8 cellular contexts compared by ENCODE assay signal in the genomic region with DNA sequence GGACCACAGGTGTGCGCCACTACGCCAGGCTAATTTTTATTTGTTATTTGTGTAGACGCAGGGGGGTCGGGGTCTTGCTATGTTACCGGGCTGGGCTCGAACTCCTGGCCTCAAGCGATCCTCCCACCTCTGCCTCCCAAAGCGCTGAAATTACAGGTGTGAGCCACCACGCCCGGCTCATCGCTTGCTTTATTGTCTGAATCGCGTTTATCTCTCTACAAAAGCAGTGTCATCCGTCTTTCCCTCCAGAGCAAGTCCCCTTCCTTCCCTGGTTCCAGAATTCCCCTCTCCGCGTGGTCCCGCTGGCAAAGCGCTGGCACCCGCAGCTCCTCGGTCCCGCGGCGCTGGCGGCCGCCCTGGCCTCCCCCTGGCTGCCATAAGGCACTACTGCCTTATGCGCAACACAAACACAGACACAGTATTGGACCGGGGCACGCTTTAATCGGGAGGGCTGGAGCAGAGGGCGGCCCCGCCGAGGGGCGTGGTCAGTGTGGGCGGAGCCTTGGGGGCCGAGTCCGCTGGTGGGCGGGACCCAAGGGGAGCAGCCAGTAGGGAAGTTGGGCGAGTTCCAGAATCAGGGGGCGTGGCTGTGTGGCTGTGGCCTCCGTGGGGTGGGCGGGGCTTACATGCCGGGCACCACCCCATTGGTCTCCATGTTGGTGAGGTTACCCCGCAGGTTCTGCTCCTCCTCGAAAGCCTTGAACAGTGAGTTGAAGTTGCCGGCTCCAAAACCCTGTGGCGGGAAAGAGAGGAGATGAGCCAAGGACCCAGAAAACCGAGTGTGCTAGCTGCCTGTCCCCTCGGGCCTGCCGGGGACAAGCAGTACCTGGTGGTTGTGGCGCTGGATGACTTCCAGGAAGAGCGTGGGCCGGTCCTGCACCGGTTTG. TPM values are rescaled to one million over a fixed set of nuclear protein-coding genes. Genes with fewer than 3 reads are reported as not detected.
DNase-seq lines count a peak whose midpoint lies in the region; FAIRE-seq and TF ChIP-seq lines count a peak whose summit lies in the region.

No MANE protein-coding gene starts in this region.

- H3K4me1 ChIP-seq in ES-I3 (ENCODE audit: insufficient read depth, low read length) = 0 out of 2 replicates have a peak, but pooled peaks cover 6% of the 10 kb centered on the region
- peaks cover 52 to 54% of the 10 kb centered on the region in 2 experiments for H3K4me1 ChIP-seq in neutrophil (ENCODE audit: control insufficient read depth in 1 of 2, insufficient read depth in 1 of 2, low read depth in 1 of 2, low read length in 1 of 2)

- no peak for FAIRE-seq in frontal cortex (lab: Jason Lieb, UNC)

- peak; percentile 100 for DNase-seq in H7
- DNase-seq in M059J (ENCODE audit: low read depth) = peak; percentile 95
- peak; percentile 93 for DNase-seq in SIG-M5 (lab: John Stamatoyannopoulos, UW)
- peak; percentile 97 to 99 (median 98) for DNase-seq in activated naive CD4-positive, alpha-beta T cell (lab: John Stamatoyannopoulos, UW)
- DNase-seq in frontal cortex (ENCODE audit: low spot score in 2 of 2) = peak; percentile 82 to 96
- peak; percentile 42 to 100 (median 88) for DNase-seq in substantia nigra (lab: John Stamatoyannopoulos, UW)

- peak overlapping the region; percentile 80 for H3K27ac ChIP-seq in neutrophil
- H3K27ac ChIP-seq in substantia nigra (ENCODE audit: low read depth, low read length, poor library complexity, severe bottlenecking) = peak overlapping the region; percentile 9

- peak overlapping the region; percentile 71 for H3K9ac ChIP-seq in ES-I3 (ENCODE audit: low read depth, low read length)

- H3K27me3 ChIP-seq in H7 (ENCODE audit: control insufficient read depth, insufficient read depth, low read length) = no peaks in the 10 kb centered on the region; the same call in 1 of the 2 replicates
- no peaks in the 10 kb centered on the region for H3K27me3 ChIP-seq in neutrophil

- no peaks in the 10 kb centered on the region for H3K36me3 ChIP-seq in ES-I3 (ENCODE audit: insufficient read depth, low read length)
- no peaks in the 10 kb centered on the region for H3K36me3 ChIP-seq in H7 (replicated peaks; ENCODE audit: control insufficient read depth, insufficient read depth, low read length)
- H3K36me3 ChIP-seq in neutrophil = no peaks in the 10 kb centered on the region

- peak; percentile 61 for TF ChIP-seq CTCF in neutrophil (IDR thresholded peaks at IDR 0.05)

- H3K4me3 ChIP-seq in H7 (ENCODE audit: insufficient read depth, low read depth, low read length) (peak overlapping the region; percentile 76), neutrophil (ENCODE audit: low read depth in 1 of 2, low read length in 1 of 2) (peak overlapping the region; percentile 69 to 96)

- H3K9me3 ChIP-seq in ES-I3 (ENCODE audit: control insufficient read depth, insufficient read depth, low read length) (no peaks in the 10 kb centered on the region), neutrophil (no peaks in the 10 kb centered on the region)

RNA-seq across cellular contexts. Expression of gene HPD, which starts 19.3 kb away (rescaled TPM):
- 0.80 and 1.1 TPM in 2 replicates for total RNA-seq in H7 (2014; rRNA removed; shearing (Covaris generic))
- total RNA-seq in M059J (2014; rRNA removed; shearing (Covaris generic)) = 2.3 and 3.7 TPM in 2 replicates
- total RNA-seq in frontal cortex = not detected

RNA-seq across cellular contexts. Expression of gene SETD1B, which starts 35.5 kb away (rescaled TPM):
- 3.5 and 4.6 TPM in 2 replicates for total RNA-seq in H7 (2014; rRNA removed; shearing (Covaris generic))
- 2.7 and 3.9 TPM in 2 replicates for total RNA-seq in M059J (2014; rRNA removed; shearing (Covaris generic))
- 2.4 TPM for total RNA-seq in frontal cortex

RNA-seq across cellular contexts. Expression of gene RHOF, which starts 45.9 kb away (rescaled TPM):
- 23.8 and 25.5 TPM in 2 replicates for total RNA-seq in H7 (2014; rRNA removed; shearing (Covaris generic))
- 0.27 and 0.42 TPM in 2 replicates for total RNA-seq in M059J (2014; rRNA removed; shearing (Covaris generic))
- 13.0 TPM for total RNA-seq in frontal cortex

RNA-seq across cellular contexts. Expression of gene PSMD9, which starts 49.2 kb away (rescaled TPM):
- total RNA-seq in H7 (2014; rRNA removed; shearing (Covaris generic)) = 39.2 and 61.2 TPM in 2 replicates
- 65.7 and 73.8 TPM in 2 replicates for total RNA-seq in M059J (2014; rRNA removed; shearing (Covaris generic))
- total RNA-seq in frontal cortex = 12.6 TPM

Comparison
In these comparisons a context has a peak if more than half of its experiments do, and no peak if none do; other contexts are left out.
1. Peak in every context shown above with its lines: DNase-seq, H3K4me3 ChIP-seq and H3K27ac ChIP-seq.